In genomic region chr17:43456661-43457361, GRCh38 we compare ENCODE assay signal across 9 cellular contexts. TPM values are rescaled to one million over a fixed set of nuclear protein-coding genes. Genes with fewer than 3 reads are reported as not detected.
DNase-seq lines count a peak whose midpoint lies in the region; ATAC-seq and TF ChIP-seq lines count a peak whose summit lies in the region.
"Had no signal": no experiment of that assay in that cellular context is flagged by ENCODE, and none has a peak within 500 bp of the region (broad histone marks: within the 10 kb centered on the region; RNA-seq: fewer than 3 reads in every experiment).

No MANE protein-coding gene starts in this region.

- no peaks in the 10 kb centered on the region for H3K9me3 Mint-ChIP-seq in stimulated activated effector memory CD8-positive, alpha-beta T cell treated with anti-CD3 and anti-CD28 coated beads, Interleukin-12 subunit alpha, Interleukin-12 subunit beta, amount 100 ng/mL, for 72 hours
- H3K9me3 Mint-ChIP-seq in CD8-positive, alpha-beta memory T cell: no peaks in the 10 kb centered on the region

- POLR2A ChIA-PET in RWPE1 (lab: Yijun Ruan, JAX; ENCODE audit: low non-redundant PET): no interaction called here
- POLR2A ChIA-PET in CD8-positive, alpha-beta memory T cell (lab: Charles Lee): no interaction called here

- no peaks in the 10 kb centered on the region for H3K27me3 ChIP-seq in CD8-positive, alpha-beta memory T cell (ENCODE audit: insufficient read depth, low read length, poor library complexity, severe bottlenecking)
- H3K27me3 ChIP-seq in suprapubic skin: no peaks in the 10 kb centered on the region

- peaks cover 12 to 33% of the 10 kb centered on the region in 2 donors for H3K27me3 Mint-ChIP-seq in CD8-positive, alpha-beta memory T cell

- peak overlapping the region; percentile 46 for H3K27ac Mint-ChIP-seq in stimulated activated effector memory CD8-positive, alpha-beta T cell treated with anti-CD3 and anti-CD28 coated beads, Interleukin-12 subunit alpha, Interleukin-12 subunit beta, amount 100 ng/mL, for 72 hours
- peak overlapping the region in 1 of 8 donors; percentile 48 for H3K27ac Mint-ChIP-seq in CD8-positive, alpha-beta memory T cell

- CTCF ChIA-PET in RWPE1 (lab: Yijun Ruan, JAX): interaction anchor here (0.6 to 0.7 kb wide), 2 partner anchors 27 to 88 kb away, joined by 3 to 4 read pairs; partner anchors contain the start of gene DHX8
- CTCF ChIA-PET in CD8-positive, alpha-beta memory T cell (lab: Charles Lee): interaction anchor here (0.6 kb wide), 1 partner anchor 146 kb away, joined by 3 read pairs; no protein-coding TSS in a partner anchor

- no peak for TF ChIP-seq EP300 in suprapubic skin (IDR thresholded peaks at IDR 0.05)

- no peak overlapping the region for H3K4me3 ChIP-seq in fibroblast of villous mesenchyme (ENCODE audit: low read depth, low read length)
- H3K4me3 ChIP-seq in CD8-positive, alpha-beta memory T cell (ENCODE audit: low read length): no peak overlapping the region
- H3K4me3 ChIP-seq in suprapubic skin: no peak overlapping the region

- no peak overlapping the region for H3K4me3 Mint-ChIP-seq in stimulated activated effector memory CD8-positive, alpha-beta T cell treated with anti-CD3 and anti-CD28 coated beads, Interleukin-12 subunit alpha, Interleukin-12 subunit beta, amount 100 ng/mL, for 72 hours
- no peak overlapping the region for H3K4me3 Mint-ChIP-seq in CD8-positive, alpha-beta memory T cell

- WGBS in suprapubic skin: 45% methylated on average over 7 of the region's 7 CpGs

- H3K27ac ChIP-seq in RWPE1 (peak overlapping the region; percentile 85), suprapubic skin (no peak overlapping the region)
- no peak overlapping the region for H3K27ac ChIP-seq in CD8-positive, alpha-beta memory T cell (ENCODE audit: low read depth, low read length)
- H3K27ac ChIP-seq: 22Rv1 had no signal

- no peaks in the 10 kb centered on the region for H3K36me3 Mint-ChIP-seq in stimulated activated effector memory CD8-positive, alpha-beta T cell treated with anti-CD3 and anti-CD28 coated beads, Interleukin-12 subunit alpha, Interleukin-12 subunit beta, amount 100 ng/mL, for 72 hours
- H3K36me3 Mint-ChIP-seq in CD8-positive, alpha-beta memory T cell: no peaks in the 10 kb centered on the region

- no peaks in the 10 kb centered on the region for H3K9me3 ChIP-seq in CD8-positive, alpha-beta memory T cell (ENCODE audit: low read length)
- H3K9me3 ChIP-seq in suprapubic skin: no peaks in the 10 kb centered on the region

- no peak for TF ChIP-seq CTCF in RWPE1 (conservative IDR thresholded peaks at IDR 0.05; ENCODE audit: low read depth)
- no peak for TF ChIP-seq CTCF in fibroblast of villous mesenchyme (IDR thresholded peaks at IDR 0.05; ENCODE audit: insufficient read depth, low read depth, low read length)
- TF ChIP-seq CTCF in suprapubic skin (IDR thresholded peaks at IDR 0.05): no peak

- no peak for TF ChIP-seq POLR2A in suprapubic skin (IDR thresholded peaks at IDR 0.05)

- peaks cover 7% of the 10 kb centered on the region for H3K4me1 Mint-ChIP-seq in stimulated activated effector memory CD8-positive, alpha-beta T cell treated with anti-CD3 and anti-CD28 coated beads, Interleukin-12 subunit alpha, Interleukin-12 subunit beta, amount 100 ng/mL, for 72 hours
- peaks cover 0 to 5% (median 3%) of the 10 kb centered on the region in 3 donors for H3K4me1 Mint-ChIP-seq in CD8-positive, alpha-beta memory T cell

- DNase-seq in DMS153 (lab: John Stamatoyannopoulos, UW): peak; percentile 38
- DNase-seq in DMS153 treated with DMSO at 0.1 percent for 48 hours (lab: John Stamatoyannopoulos, UW; ENCODE audit: unreplicated experiment): no peak
- DNase-seq in RWPE1 (ENCODE audit: low spot score): peak; percentile 13
- peak; percentile 70 for DNase-seq in fibroblast of villous mesenchyme (ENCODE audit: low read depth)
- no peak for DNase-seq in stimulated activated effector memory CD8-positive, alpha-beta T cell treated with anti-CD3 and anti-CD28 coated beads, Interleukin-12 subunit alpha, Interleukin-12 subunit beta, amount 100 ng/mL, for 72 hours (ENCODE audit: low spot score in 2 of 2)
- DNase-seq in CD8-positive, alpha-beta memory T cell: no peak
- DNase-seq in suprapubic skin (ENCODE audit: low spot score in 2 of 2): no peak

- no peaks in the 10 kb centered on the region for H3K36me3 ChIP-seq in CD8-positive, alpha-beta memory T cell (ENCODE audit: insufficient read depth, low read length)
- no peaks in the 10 kb centered on the region for H3K36me3 ChIP-seq in suprapubic skin

- H3K4me1 ChIP-seq in CD8-positive, alpha-beta memory T cell (ENCODE audit: insufficient read depth, low read length): no peaks in the 10 kb centered on the region
- peaks cover 43% of the 10 kb centered on the region for H3K4me1 ChIP-seq in suprapubic skin

- peak; percentile 52 for ATAC-seq in stimulated activated effector memory CD8-positive, alpha-beta T cell treated with anti-CD3 and anti-CD28 coated beads, Interleukin-12 subunit alpha, Interleukin-12 subunit beta, amount 100 ng/mL, for 72 hours
- ATAC-seq in GM21786 (IDR thresholded peaks at IDR 0.05; ENCODE audit: unreplicated experiment): no peak

RNA-seq across cellular contexts. Expression of gene DHX8, which starts 27.0 kb away (rescaled TPM):
- total RNA-seq in fibroblast of villous mesenchyme: 44.1 and 47.5 TPM in 2 replicates
- 10 to 100 TPM; 64.8 to 70.8 TPM for total RNA-seq in CD8-positive, alpha-beta memory T cell
- polyA plus RNA-seq in CD8-positive, alpha-beta memory T cell: 41.6 TPM
- total RNA-seq in suprapubic skin: 10 to 100 TPM; 31.4 to 57.1 (median 46.1) TPM

RNA-seq across cellular contexts. Expression of gene ARL4D, which starts 58.0 kb away (rescaled TPM):
- 15.1 and 20.0 TPM in 2 replicates for total RNA-seq in fibroblast of villous mesenchyme
- 1 to 10 TPM; 1.9 to 2.3 TPM for total RNA-seq in CD8-positive, alpha-beta memory T cell
- polyA plus RNA-seq in CD8-positive, alpha-beta memory T cell: 1.9 TPM
- 10 to 100 TPM; 26.7 to 50.9 (median 32.2) TPM for total RNA-seq in suprapubic skin

Comparison
In these comparisons a context has a peak if more than half of its experiments do, and no peak if none do; other contexts are left out.
1. DNase-seq: peak in DMS153 (single experiment), RWPE1 (single experiment) and fibroblast of villous mesenchyme (single experiment); none in DMS153 treated with DMSO at 0.1 percent for 48 hours (single experiment), stimulated activated effector memory CD8-positive, alpha-beta T cell treated with anti-CD3 and anti-CD28 coated beads, Interleukin-12 subunit alpha, Interleukin-12 subunit beta, amount 100 ng/mL, for 72 hours (0 of 2), CD8-positive, alpha-beta memory T cell (0 of 5) and suprapubic skin (0 of 2).